Comparison of ENCODE assay signal across 14 cellular contexts in genomic region chr2:24831736-24832421, GRCh38. TPM values are rescaled to one million over a fixed set of nuclear protein-coding genes. Genes with fewer than 3 reads are reported as not detected.
DNase-seq lines count a peak whose midpoint lies in the region; ATAC-seq and TF ChIP-seq lines count a peak whose summit lies in the region.
"Had no signal": no experiment of that assay in that cellular context is flagged by ENCODE, and none has a peak within 500 bp of the region (broad histone marks: within the 10 kb centered on the region; RNA-seq: fewer than 3 reads in every experiment).

No MANE protein-coding gene starts in this region.

- no peaks in the 10 kb centered on the region for H3K36me3 ChIP-seq in gastrocnemius medialis

- no peak for TF ChIP-seq POLR2A in gastrocnemius medialis (IDR thresholded peaks at IDR 0.05)

- CTCF ChIA-PET in activated CD8-positive, alpha-beta T cell treated with anti-CD3 and anti-CD28 coated beads for 36 hours (lab: Charles Lee) = interaction anchor here (1.4 to 5.5 kb wide), 2 partner anchors 19 to 411 kb away, joined by 3 to 63 read pairs; no protein-coding TSS in a partner anchor

- H3K9me3 ChIP-seq in gastrocnemius medialis = no peaks in the 10 kb centered on the region

- H3K4me3 Mint-ChIP-seq in brain = no peak overlapping the region
- no peak overlapping the region for H3K4me3 Mint-ChIP-seq in activated CD8-positive, alpha-beta T cell treated with anti-CD3 and anti-CD28 coated beads for 36 hours
- H3K4me3 Mint-ChIP-seq: activated CD8-positive, alpha-beta T cell treated with anti-CD3 and anti-CD28 coated beads, Interleukin-2, amount 10 ng/mL, durations not matched to agents 7 days and 5 days; activated naive CD8-positive, alpha-beta T cell treated with anti-CD3 and anti-CD28 coated beads for 36 hours had no signal

- H3K4me1 Mint-ChIP-seq in brain = peaks cover 41% of the 10 kb centered on the region
- peaks cover 5% of the 10 kb centered on the region for H3K4me1 Mint-ChIP-seq in activated CD8-positive, alpha-beta T cell treated with anti-CD3 and anti-CD28 coated beads for 36 hours (ENCODE audit: low read depth)

- peaks cover 4% of the 10 kb centered on the region for H3K27me3 Mint-ChIP-seq in brain
- no peaks in the 10 kb centered on the region for H3K27me3 Mint-ChIP-seq in activated CD8-positive, alpha-beta T cell treated with anti-CD3 and anti-CD28 coated beads for 36 hours
- H3K27me3 Mint-ChIP-seq: activated naive CD8-positive, alpha-beta T cell treated with anti-CD3 and anti-CD28 coated beads for 36 hours had no signal

- no peak overlapping the region for H3K4me3 ChIP-seq in gastrocnemius medialis

- TF ChIP-seq CTCF in brain (conservative IDR thresholded peaks at IDR 0.05) = no peak
- no peak for TF ChIP-seq CTCF in gastrocnemius medialis (IDR thresholded peaks at IDR 0.05 in 4 of 5, conservative IDR thresholded peaks at IDR 0.05 in 1 of 5)
- TF ChIP-seq CTCF in activated CD8-positive, alpha-beta T cell treated with anti-CD3 and anti-CD28 coated beads for 36 hours (IDR thresholded peaks at IDR 0.05) = no peak

- POLR2A ChIA-PET in activated CD8-positive, alpha-beta T cell treated with anti-CD3 and anti-CD28 coated beads for 36 hours (lab: Charles Lee) = no interaction called here

- no peaks in the 10 kb centered on the region for H3K27me3 ChIP-seq in gastrocnemius medialis

- no peaks in the 10 kb centered on the region for H3K9me3 Mint-ChIP-seq in brain
- no peaks in the 10 kb centered on the region for H3K9me3 Mint-ChIP-seq in activated CD8-positive, alpha-beta T cell treated with anti-CD3 and anti-CD28 coated beads for 36 hours
- H3K9me3 Mint-ChIP-seq: activated naive CD8-positive, alpha-beta T cell treated with anti-CD3 and anti-CD28 coated beads for 36 hours had no signal

- DNase-seq in NCI-H146 (lab: John Stamatoyannopoulos, UW) (peak; percentile 51), NCI-H146 treated with DMSO at 0.1 percent for 48 hours (lab: John Stamatoyannopoulos, UW; ENCODE audit: unreplicated experiment) (no peak), left lobe of liver (ENCODE audit: low spot score) (no peak), gastrocnemius medialis (peak; percentile 45 to 67), cerebellar nuclear complex (lab: John Stamatoyannopoulos, UW) (no peak)
- DNase-seq in activated CD8-positive, alpha-beta T cell treated with anti-CD3 and anti-CD28 coated beads for 36 hours = no peak
- DNase-seq: activated CD8-positive, alpha-beta T cell treated with anti-CD3 and anti-CD28 coated beads, Interleukin-2, amount 10 ng/mL, durations not matched to agents 7 days and 5 days; activated naive CD8-positive, alpha-beta T cell treated with anti-CD3 and anti-CD28 coated beads for 36 hours; DND-41; effector memory CD4-positive, alpha-beta T cell; NCI-H1092; stimulated activated CD4-positive, alpha-beta T cell treated with anti-CD3 and anti-CD28 coated beads, Interleukin-15, amount 100 ng/mL, for 24 hours had no signal

- peak overlapping the region in 4 of 5 experiments; percentile 74 to 93 (median 82) for H3K27ac Mint-ChIP-seq in brain
- no peak overlapping the region for H3K27ac Mint-ChIP-seq in activated CD8-positive, alpha-beta T cell treated with anti-CD3 and anti-CD28 coated beads for 36 hours
- H3K27ac Mint-ChIP-seq: activated naive CD8-positive, alpha-beta T cell treated with anti-CD3 and anti-CD28 coated beads for 36 hours had no signal

- no peak overlapping the region for H3K27ac ChIP-seq in gastrocnemius medialis

- in situ Hi-C loops in gastrocnemius medialis (cut with MboI; ENCODE audit: low sequenced_read_pairs in 4 of 4) = no loop called here

- ATAC-seq in left lobe of liver (peak; percentile 20), gastrocnemius medialis (peak; percentile 60 to 65), HG03175 (IDR thresholded peaks at IDR 0.05; ENCODE audit: unreplicated experiment) (no peak)
- ATAC-seq in activated CD8-positive, alpha-beta T cell treated with anti-CD3 and anti-CD28 coated beads for 36 hours = no peak
- ATAC-seq: activated CD8-positive, alpha-beta T cell treated with anti-CD3 and anti-CD28 coated beads, Interleukin-2, amount 10 ng/mL, durations not matched to agents 7 days and 5 days had no signal

- intact Hi-C loops in gastrocnemius medialis (cut with DNase I; ENCODE audit: low total_unique reads) = no loop called here
- intact Hi-C loops in activated CD8-positive, alpha-beta T cell treated with anti-CD3 and anti-CD28 coated beads for 36 hours (cut with micrococcal nuclease) = no loop called here

- H3K4me1 ChIP-seq in gastrocnemius medialis = peaks cover 0 to 11% of the 10 kb centered on the region in 2 donors

- peaks cover 41% of the 10 kb centered on the region for H3K36me3 Mint-ChIP-seq in brain
- H3K36me3 Mint-ChIP-seq in activated CD8-positive, alpha-beta T cell treated with anti-CD3 and anti-CD28 coated beads for 36 hours (ENCODE audit: low read depth) = peaks cover 14% of the 10 kb centered on the region

RNA-seq across cellular contexts. Expression of gene CENPO, which starts 38.7 kb away (rescaled TPM):
- 27.4 TPM for polyA plus RNA-seq in brain (ENCODE audit: insufficient read depth, low read depth, low replicate concordance)
- 2.0 TPM for total RNA-seq in left lobe of liver
- total RNA-seq in gastrocnemius medialis = 1 to 10 TPM; 1.2 to 3.6 (median 2.7) TPM
- total RNA-seq in activated CD8-positive, alpha-beta T cell treated with anti-CD3 and anti-CD28 coated beads for 36 hours = 10 to 100 TPM; 40.7 to 41.9 TPM

RNA-seq across cellular contexts. Expression of gene PTRHD1, which starts 38.7 kb away (rescaled TPM):
- 58.8 TPM for polyA plus RNA-seq in brain (ENCODE audit: insufficient read depth, low read depth, low replicate concordance)
- total RNA-seq in left lobe of liver (13.4 TPM), gastrocnemius medialis (10 to 100 TPM; 17.3 to 45.0 (median 37.3) TPM)
- total RNA-seq in activated CD8-positive, alpha-beta T cell treated with anti-CD3 and anti-CD28 coated beads for 36 hours = 10 to 100 TPM; 23.2 to 24.9 TPM

Comparison
In these comparisons a context has a peak if more than half of its experiments do, and no peak if none do; other contexts are left out.
1. DNase-seq: peak in NCI-H146 (single experiment) and gastrocnemius medialis (2 of 2); none in NCI-H146 treated with DMSO at 0.1 percent for 48 hours (single experiment), left lobe of liver (single experiment), activated CD8-positive, alpha-beta T cell treated with anti-CD3 and anti-CD28 coated beads for 36 hours (single experiment) and cerebellar nuclear complex (0 of 2).
2. ATAC-seq: peak in left lobe of liver (single experiment) and gastrocnemius medialis (2 of 2); none in activated CD8-positive, alpha-beta T cell treated with anti-CD3 and anti-CD28 coated beads for 36 hours (single experiment) and HG03175 (single experiment).
3. RNA of gene CENPO, which starts 38.7 kb away (total RNA-seq): 40.7 to 41.9 TPM in activated CD8-positive, alpha-beta T cell treated with anti-CD3 and anti-CD28 coated beads for 36 hours; 1.2 to 3.6 TPM in gastrocnemius medialis and 2.0 TPM in left lobe of liver (single experiment); every median in the first group is over 4 times any median in the second.